22 cellular contexts compared by ENCODE assay signal in genomic region chr3:124966557-124967480, GRCh38. TPM values are rescaled to one million over a fixed set of nuclear protein-coding genes. Genes with fewer than 3 reads are reported as not detected.
DNase-seq lines count a peak whose midpoint lies in the region; ATAC-seq and TF ChIP-seq lines count a peak whose summit lies in the region.
"Had no signal": no experiment of that assay in that cellular context is flagged by ENCODE, and none has a peak within 500 bp of the region (broad histone marks: within the 10 kb centered on the region; RNA-seq: fewer than 3 reads in every experiment).

No MANE protein-coding gene starts in this region.

- peaks cover 3 to 10% (median 7%) of the 10 kb centered on the region in 11 experiments; a peak in 18 of 22 replicates for H3K9me3 ChIP-seq in BLaER1 treated with 17β-estradiol and CSF1 and Interleukin-3, amounts not matched to agents 10 nM and 100 nM (replicated peaks in 1 of 11)
- no peaks in the 10 kb centered on the region for H3K9me3 ChIP-seq in heart right ventricle
- H3K9me3 ChIP-seq in Caco-2: no peaks in the 10 kb centered on the region
- H3K9me3 ChIP-seq: MG63, SJSA1 had no signal

- H3K27me3 ChIP-seq in BLaER1 treated with 17β-estradiol and CSF1 and Interleukin-3, amounts not matched to agents 10 nM and 100 nM: no peaks in the 10 kb centered on the region
- no peaks in the 10 kb centered on the region for H3K27me3 ChIP-seq in heart right ventricle
- no peaks in the 10 kb centered on the region for H3K27me3 ChIP-seq in Caco-2 (replicated peaks; ENCODE audit: control insufficient read depth, insufficient read depth, low read length)
- H3K27me3 ChIP-seq: MG63, SJSA1 had no signal

- H4K20me1 ChIP-seq in BLaER1 treated with 17β-estradiol and CSF1 and Interleukin-3, amounts not matched to agents 10 nM and 100 nM: no peaks in the 10 kb centered on the region

- TF ChIP-seq CTCF in heart right ventricle (IDR thresholded peaks at IDR 0.05): no peak
- no peak for TF ChIP-seq CTCF in Caco-2 (IDR thresholded peaks at IDR 0.05; ENCODE audit: insufficient read depth in 1 of 2, low read depth in 1 of 2, low read length in 1 of 2, severe bottlenecking in 1 of 2, unreplicated experiment in 1 of 2)

- WGBS in heart right ventricle, 2 donors: 77 to 86% methylated on average over 7 of the region's 7 CpGs

- intact Hi-C loops in heart right ventricle (cut with DNase I) (no loop called here), Caco-2 (cut with micrococcal nuclease; ENCODE audit: unreplicated experiment) (no loop called here)

- TF ChIP-seq RAD21 in Ishikawa (IDR thresholded peaks at IDR 0.05; ENCODE audit: low read depth): no peak

- H3K27ac ChIP-seq in BLaER1 treated with 17β-estradiol and CSF1 and Interleukin-3, amounts not matched to agents 10 nM and 100 nM: peak overlapping the region in 3 of 11 experiments; percentile 12 to 71 (median 45); a peak in 5 of 22 replicates
- peak overlapping the region in 3 of 10 donors; percentile 12 to 67 (median 25) for H3K27ac ChIP-seq in heart right ventricle
- H3K27ac ChIP-seq: RWPE1, SJSA1 had no signal

- peaks cover 49% of the 10 kb centered on the region for H3K36me3 Mint-ChIP-seq in Caco-2 (ENCODE audit: insufficient read depth, unreplicated experiment)
- H3K36me3 Mint-ChIP-seq in T-helper 2 cell treated with Interferon-gamma antibody and Interleukin-4, amounts not matched to agents 5 μg/mL and 100 μg/mL, for 36 hours (ENCODE audit: low read depth): peaks cover 14% of the 10 kb centered on the region

- peak overlapping the region in 1 of 11 experiments; percentile 70; a peak in 1 of 22 replicates for H3K9ac ChIP-seq in BLaER1 treated with 17β-estradiol and CSF1 and Interleukin-3, amounts not matched to agents 10 nM and 100 nM

- H3K9me3 Mint-ChIP-seq in Caco-2 (ENCODE audit: unreplicated experiment): no peaks in the 10 kb centered on the region
- H3K9me3 Mint-ChIP-seq in T-helper 2 cell treated with Interferon-gamma antibody and Interleukin-4, amounts not matched to agents 5 μg/mL and 100 μg/mL, for 36 hours: no peaks in the 10 kb centered on the region
- H3K9me3 Mint-ChIP-seq: CD14-positive monocyte, HFFc6 had no signal

- H3K4me1 Mint-ChIP-seq in Caco-2 (ENCODE audit: low read depth, unreplicated experiment): no peaks in the 10 kb centered on the region
- H3K4me1 Mint-ChIP-seq in T-helper 2 cell treated with Interferon-gamma antibody and Interleukin-4, amounts not matched to agents 5 μg/mL and 100 μg/mL, for 36 hours (ENCODE audit: low read depth): no peaks in the 10 kb centered on the region

- no peak for TF ChIP-seq EP300 in Ishikawa (IDR thresholded peaks at IDR 0.05; ENCODE audit: borderline replicate concordance)

- BruUV-seq in Caco-2 (replicated peaks; lab: Mats Ljungman, UMichigan): no TSS peak

- H3K27ac Mint-ChIP-seq in Caco-2 (ENCODE audit: unreplicated experiment): no peak overlapping the region
- H3K27ac Mint-ChIP-seq in T-helper 2 cell treated with Interferon-gamma antibody and Interleukin-4, amounts not matched to agents 5 μg/mL and 100 μg/mL, for 36 hours: no peak overlapping the region
- H3K27ac Mint-ChIP-seq: HFFc6 had no signal

- peak in 7 of 8 donors; percentile 12 to 54 (median 32) for ATAC-seq in heart right ventricle

- H3K27me3 Mint-ChIP-seq in Caco-2 (ENCODE audit: insufficient read depth, unreplicated experiment): no peaks in the 10 kb centered on the region
- peaks cover 10% of the 10 kb centered on the region for H3K27me3 Mint-ChIP-seq in T-helper 2 cell treated with Interferon-gamma antibody and Interleukin-4, amounts not matched to agents 5 μg/mL and 100 μg/mL, for 36 hours (ENCODE audit: low read depth)

- POLR2A ChIA-PET in Caco-2 (lab: Charles Lee): no interaction called here

- H3K4me3 Mint-ChIP-seq in Caco-2 (ENCODE audit: unreplicated experiment): no peak overlapping the region
- H3K4me3 Mint-ChIP-seq in T-helper 2 cell treated with Interferon-gamma antibody and Interleukin-4, amounts not matched to agents 5 μg/mL and 100 μg/mL, for 36 hours: no peak overlapping the region
- H3K4me3 Mint-ChIP-seq: CD14-positive monocyte, HFFc6 had no signal

- peaks cover 52 to 83% (median 61%) of the 10 kb centered on the region in 10 experiments for H3K4me1 ChIP-seq in BLaER1 treated with 17β-estradiol and CSF1 and Interleukin-3, amounts not matched to agents 10 nM and 100 nM
- peaks cover 0 to 53% (median 18%) of the 10 kb centered on the region in 9 donors for H3K4me1 ChIP-seq in heart right ventricle
- peaks cover 1% of the 10 kb centered on the region; the same call in 1 of the 2 replicates for H3K4me1 ChIP-seq in Caco-2
- H3K4me1 ChIP-seq: SJSA1 had no signal

- peak overlapping the region in 8 of 11 experiments; percentile 8 to 84 (median 60); a peak in 13 of 22 replicates for H3K4me2 ChIP-seq in BLaER1 treated with 17β-estradiol and CSF1 and Interleukin-3, amounts not matched to agents 10 nM and 100 nM

- H3K4me3 ChIP-seq in BLaER1 treated with 17β-estradiol and CSF1 and Interleukin-3, amounts not matched to agents 10 nM and 100 nM: no peak overlapping the region
- H3K4me3 ChIP-seq in heart right ventricle: no peak overlapping the region
- no peak overlapping the region for H3K4me3 ChIP-seq in Caco-2 (ENCODE audit: low read depth, low read length)
- H3K4me3 ChIP-seq: MG63, SJSA1 had no signal

- CTCF ChIA-PET in Caco-2 (lab: Charles Lee): no interaction called here

- peaks cover 1 to 15% (median 7%) of the 10 kb centered on the region in 11 experiments; a peak in 7 of 22 replicates for H3K36me3 ChIP-seq in BLaER1 treated with 17β-estradiol and CSF1 and Interleukin-3, amounts not matched to agents 10 nM and 100 nM
- peaks cover 0 to 53% (median 23%) of the 10 kb centered on the region in 9 donors for H3K36me3 ChIP-seq in heart right ventricle
- H3K36me3 ChIP-seq in Caco-2 (ENCODE audit: control insufficient read depth, insufficient read depth, low read length): no peaks in the 10 kb centered on the region

- DNase-seq in heart right ventricle (no peak), medulla oblongata (ENCODE audit: extremely low spot score) (peak; percentile 17), OCI-M2 (lab: John Stamatoyannopoulos, UW; ENCODE audit: unreplicated experiment) (no peak), NCI-H1092 (lab: John Stamatoyannopoulos, UW) (no peak), Caco-2 (no peak)
- DNase-seq in T-helper 2 cell treated with Interferon-gamma antibody and Interleukin-4, amounts not matched to agents 5 μg/mL and 100 μg/mL, for 36 hours (ENCODE audit: low spot score): no peak
- DNase-seq: COR-L47, DMS153, HFFc6, Karpas-422, MG63, NCI-H1105, NCI-H187, NCI-H446, NCI-H69, OCI-M1 had no signal

TF ChIP-seq in Ishikawa, 13 proteins besides CTCF, POLR2A, EP300 and RAD21:
- TF ChIP-seq TCF12 (IDR thresholded peaks at IDR 0.05; ENCODE audit: low read depth) (no peak), FOXM1 (IDR thresholded peaks at IDR 0.05; ENCODE audit: borderline replicate concordance, low read depth) (no peak), REST (IDR thresholded peaks at IDR 0.05; ENCODE audit: low read depth) (peak; percentile 39; the same call in 1 of the 2 replicates)

RNA-seq across cellular contexts. Expression of gene MUC13, which starts 32.3 kb away (rescaled TPM):
- total RNA-seq in heart right ventricle: under 1 TPM in 2 of 10 donors, not detected in 8; 0.37 to 0.41 TPM
- under 1 TPM in 1 of 2 donors, not detected in 1; 0.03 TPM for polyA plus RNA-seq in heart right ventricle
- total RNA-seq in Caco-2 (2022): 3.5 and 5.0 TPM in 2 replicates
- total RNA-seq: A673, SJSA1 had no signal
- polyA plus RNA-seq: CD14-positive monocyte had no signal
